Comparison of ENCODE assay signal across 22 cellular contexts in genomic region chr2:146317959-146318358, GRCh38.
A peak's percentile ranks its signal among the peaks of the same experiment; 100 is the strongest.
DNase-seq lines count a peak whose midpoint lies in the region; ATAC-seq and TF ChIP-seq lines count a peak whose summit lies in the region.
"Had no signal": no experiment of that assay in that cellular context is flagged by ENCODE, and none has a peak within 500 bp of the region (broad histone marks: within the 10 kb centered on the region; RNA-seq: fewer than 3 reads in every experiment).

No MANE protein-coding gene starts in this region.

- H3K27ac Mint-ChIP-seq in endothelial cell (ENCODE audit: unreplicated experiment) = no peak overlapping the region
- H3K27ac Mint-ChIP-seq: activated naive CD4-positive, alpha-beta T cell treated with anti-CD3 and anti-CD28 coated beads for 36 hours; CD4-positive, CD25-positive, alpha-beta regulatory T cell; stimulated activated naive CD8-positive, alpha-beta T cell treated with anti-CD3 and anti-CD28 coated beads, Interleukin-15, amount 100 ng/mL, for 72 hours; T-cell had no signal

- H3K4me3 ChIP-seq in AG10803 (ENCODE audit: low read length) = no peak overlapping the region
- H3K4me3 ChIP-seq: heart left ventricle, ovary, uterus had no signal

- peak; percentile 86 for DNase-seq in AG10803 (ENCODE audit: low read depth)
- DNase-seq in HT1080 (ENCODE audit: low read depth) = peak; percentile 63
- DNase-seq in astrocyte of the hippocampus (ENCODE audit: low read depth, low spot score) = peak; percentile 16
- DNase-seq in foreskin keratinocyte = peak; percentile 40 to 62
- DNase-seq in endothelial cell (ENCODE audit: low spot score) = no peak
- no peak for DNase-seq in Right ventricle myocardium superior
- DNase-seq: activated CD4-positive, CD25-positive, alpha-beta regulatory T cell treated with anti-CD3 and anti-CD28 coated beads, Interleukin-2, amount 50 U/mL, for 72 hours; activated CD8-positive, alpha-beta memory T cell treated with anti-CD3 and anti-CD28 coated beads, Interleukin-2, amount 50 U/mL, for 48 hours; activated naive CD4-positive, alpha-beta T cell treated with anti-CD3 and anti-CD28 coated beads for 36 hours; CD4-positive, CD25-positive, alpha-beta regulatory T cell; central memory CD4-positive, alpha-beta T cell; heart left ventricle; KBM-7; NCI-H1694; NCI-H510A; ovary; stimulated activated naive CD8-positive, alpha-beta T cell treated with anti-CD3 and anti-CD28 coated beads, Interleukin-15, amount 100 ng/mL, for 72 hours; T-cell; uterus had no signal

- H3K36me3 Mint-ChIP-seq in endothelial cell (ENCODE audit: low read depth, unreplicated experiment) = no peaks in the 10 kb centered on the region
- H3K36me3 Mint-ChIP-seq: CD4-positive, CD25-positive, alpha-beta regulatory T cell; T-cell had no signal

- intact Hi-C loops in Right ventricle myocardium superior (cut with DNase I) = no loop called here

- no peak overlapping the region for H3K4me3 Mint-ChIP-seq in endothelial cell (ENCODE audit: unreplicated experiment)
- H3K4me3 Mint-ChIP-seq: activated naive CD4-positive, alpha-beta T cell treated with anti-CD3 and anti-CD28 coated beads for 36 hours; CD4-positive, CD25-positive, alpha-beta regulatory T cell; stimulated activated naive CD8-positive, alpha-beta T cell treated with anti-CD3 and anti-CD28 coated beads, Interleukin-15, amount 100 ng/mL, for 72 hours; T-cell had no signal

- H3K27me3 Mint-ChIP-seq in endothelial cell (ENCODE audit: unreplicated experiment) = no peaks in the 10 kb centered on the region
- H3K27me3 Mint-ChIP-seq: CD4-positive, CD25-positive, alpha-beta regulatory T cell; stimulated activated naive CD8-positive, alpha-beta T cell treated with anti-CD3 and anti-CD28 coated beads, Interleukin-15, amount 100 ng/mL, for 72 hours; T-cell had no signal

- TF ChIP-seq CTCF in AG10803 (conservative IDR thresholded peaks at IDR 0.05; ENCODE audit: low read length) = no peak
- TF ChIP-seq CTCF in foreskin keratinocyte (conservative IDR thresholded peaks at IDR 0.05) = no peak
- no peak for TF ChIP-seq CTCF in endothelial cell (IDR thresholded peaks at IDR 0.05; ENCODE audit: unreplicated experiment)

- no peak for ATAC-seq in foreskin keratinocyte
- no peak for ATAC-seq in HG03469 (IDR thresholded peaks at IDR 0.05; ENCODE audit: unreplicated experiment)
- no peak for ATAC-seq in Right ventricle myocardium superior (ENCODE audit: poor library complexity)
- ATAC-seq in HG03457 (IDR thresholded peaks at IDR 0.05; ENCODE audit: unreplicated experiment) = no peak
- ATAC-seq: heart left ventricle; Panc1; stimulated activated naive CD8-positive, alpha-beta T cell treated with anti-CD3 and anti-CD28 coated beads, Interleukin-15, amount 100 ng/mL, for 72 hours; T-cell had no signal

- no peaks in the 10 kb centered on the region for H3K4me1 ChIP-seq in foreskin keratinocyte
- H3K4me1 ChIP-seq: uterus had no signal

- no peak overlapping the region for H3K27ac ChIP-seq in foreskin keratinocyte
- H3K27ac ChIP-seq: heart left ventricle, ovary, uterus had no signal

- H3K27me3 ChIP-seq in foreskin keratinocyte = no peaks in the 10 kb centered on the region
- H3K27me3 ChIP-seq: heart left ventricle, ovary, uterus had no signal

- peaks cover 9% of the 10 kb centered on the region for H3K4me1 Mint-ChIP-seq in endothelial cell (ENCODE audit: unreplicated experiment)
- H3K4me1 Mint-ChIP-seq: CD4-positive, CD25-positive, alpha-beta regulatory T cell; stimulated activated naive CD8-positive, alpha-beta T cell treated with anti-CD3 and anti-CD28 coated beads, Interleukin-15, amount 100 ng/mL, for 72 hours; T-cell had no signal

- no peaks in the 10 kb centered on the region for H3K9me3 Mint-ChIP-seq in endothelial cell (ENCODE audit: unreplicated experiment)
- H3K9me3 Mint-ChIP-seq: activated naive CD4-positive, alpha-beta T cell treated with anti-CD3 and anti-CD28 coated beads for 36 hours had no signal

Comparison
In these comparisons a context has a peak if more than half of its experiments do, and no peak if none do; other contexts are left out.
1. DNase-seq: peak in AG10803 (single experiment), HT1080 (single experiment), astrocyte of the hippocampus (single experiment) and foreskin keratinocyte (2 of 2); none in endothelial cell (single experiment) and Right ventricle myocardium superior (single experiment).